Comparison of ENCODE assay signal across 12 cellular contexts in the genomic region with DNA sequence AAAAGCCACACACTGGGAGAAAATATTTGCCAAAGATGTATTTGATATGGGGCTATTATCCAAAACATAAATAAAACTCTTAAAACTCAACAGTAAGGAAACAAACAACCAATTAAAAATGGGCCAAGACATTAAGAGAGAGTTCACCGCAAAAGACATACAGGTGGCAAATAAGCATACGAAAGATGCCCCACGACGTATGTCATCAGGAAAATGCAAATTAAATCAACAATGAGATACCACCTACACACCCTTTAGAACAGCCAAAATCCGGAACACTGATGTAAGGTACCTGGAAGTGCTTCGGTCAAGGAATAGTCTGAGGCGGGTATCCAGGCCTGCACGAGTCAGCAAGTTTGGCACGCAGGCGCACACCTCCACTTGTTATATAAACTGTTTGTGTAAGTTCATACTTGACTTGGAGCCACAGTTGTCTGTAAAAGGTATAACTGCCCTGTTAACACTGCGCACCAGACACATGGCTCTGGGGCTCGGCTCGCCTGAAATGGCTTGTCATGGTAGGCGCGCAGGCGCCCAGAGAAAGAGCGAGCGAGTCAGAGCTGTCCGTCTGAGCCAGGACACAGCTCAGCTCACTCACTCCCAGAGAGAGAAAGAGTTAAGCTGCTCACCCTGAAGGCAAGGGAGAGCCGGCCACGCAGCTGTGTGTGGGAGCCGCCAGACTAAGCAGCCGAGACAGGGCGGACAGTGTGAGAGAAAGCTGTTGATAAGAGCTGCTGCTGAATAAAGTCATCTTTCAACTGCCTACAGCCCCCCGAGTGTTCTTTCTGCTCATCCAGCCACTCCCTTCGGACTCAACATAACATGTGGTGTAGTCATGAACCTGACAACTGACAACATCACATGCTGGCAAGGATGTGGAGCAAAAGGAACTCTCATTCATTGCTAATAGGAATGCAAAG.
DNase-seq lines count a peak whose midpoint lies in the region; ATAC-seq, FAIRE-seq and TF ChIP-seq lines count a peak whose summit lies in the region.
"Had no signal": no experiment of that assay in that cellular context is flagged by ENCODE, and none has a peak within 500 bp of the region (broad histone marks: within the 10 kb centered on the region; RNA-seq: fewer than 3 reads in every experiment).

No MANE protein-coding gene starts in this region.

- no peak for DNase-seq in H9
- DNase-seq in K562 (ENCODE audit: extremely low read depth in 1 of 4, low spot score in 3 of 4), result peak; percentile 65 to 95 (median 74)
- DNase-seq in iris pigment epithelial cell (ENCODE audit: low read depth), result peak; percentile 73
- DNase-seq in activated CD4-positive, alpha-beta memory T cell treated with anti-CD3 and anti-CD28 coated beads, Interleukin-2, amount 10 ng/mL, durations not matched to agents 7 days and 5 days, result no peak
- no peak for DNase-seq in stimulated activated CD8-positive, alpha-beta memory T cell treated with anti-CD3 and anti-CD28 coated beads, Interleukin-4, amount 100 ng/mL, for 48 hours
- no peak for DNase-seq in activated naive CD8-positive, alpha-beta T cell treated with anti-CD3 and anti-CD28 coated beads for 36 hours
- DNase-seq: Kasumi-1, T-cell had no signal

- H2BK20ac ChIP-seq in H9 (ENCODE audit: low read depth, low read length, poor library complexity, severe bottlenecking), result no peak overlapping the region

- H3K79me2 ChIP-seq in H9 (ENCODE audit: insufficient read depth, low read length), result no peaks in the 10 kb centered on the region
- no peaks in the 10 kb centered on the region for H3K79me2 ChIP-seq in K562 (ENCODE audit: control insufficient read depth, insufficient read depth, low read length)

- no peak overlapping the region for H4K91ac ChIP-seq in H9 (ENCODE audit: insufficient read length, low read depth, low read length)

- H2BK5ac ChIP-seq in H9 (ENCODE audit: insufficient read length, low read length), result no peak overlapping the region

- no peak overlapping the region for H4K8ac ChIP-seq in H9 (replicated peaks; ENCODE audit: insufficient read length, low read depth, low read length)

- FAIRE-seq in K562 (lab: Jason Lieb, UNC), result peak; percentile 94
- FAIRE-seq: islet of Langerhans had no signal

- no peak overlapping the region for H3K56ac ChIP-seq in H9 (ENCODE audit: insufficient read length, low read depth, low read length)

- H3K36me3 ChIP-seq in K562 (ENCODE audit: control insufficient read depth, insufficient read depth, low read length) (no peaks in the 10 kb centered on the region), skeletal muscle satellite cell (ENCODE audit: insufficient read depth, low read length) (no peaks in the 10 kb centered on the region)

- no peaks in the 10 kb centered on the region for H3K27me3 Mint-ChIP-seq in H9 (ENCODE audit: low read depth)
- H3K27me3 Mint-ChIP-seq in activated CD4-positive, alpha-beta memory T cell treated with anti-CD3 and anti-CD28 coated beads, Interleukin-2, amount 10 ng/mL, durations not matched to agents 7 days and 5 days, result peaks cover 14% of the 10 kb centered on the region
- no peaks in the 10 kb centered on the region for H3K27me3 Mint-ChIP-seq in activated naive CD8-positive, alpha-beta T cell treated with anti-CD3 and anti-CD28 coated beads for 36 hours

- ATAC-seq in K562 (peak; percentile 97), HG02938 (IDR thresholded peaks at IDR 0.05; ENCODE audit: unreplicated experiment) (no peak)
- ATAC-seq: activated naive CD4-positive, alpha-beta T cell treated with anti-CD3 and anti-CD28 coated beads, Interleukin-2, amount 50 U/mL, for 72 hours; T-cell had no signal

- POLR2A ChIA-PET in K562 (lab: Yijun Ruan, JAX), result interaction anchor here (0.6 to 1.6 kb wide), 8 partner anchors 14 to 239 kb away, joined by 3 to 5 read pairs (median 3); partner anchors contain the start of gene SRSF7
- POLR2A ChIA-PET in activated CD4-positive, alpha-beta memory T cell treated with anti-CD3 and anti-CD28 coated beads, Interleukin-2, amount 10 ng/mL, durations not matched to agents 7 days and 5 days (lab: Charles Lee), result no interaction called here

- peaks cover 12 to 16% of the 10 kb centered on the region in 2 experiments for H3K4me1 Mint-ChIP-seq in H9
- H3K4me1 Mint-ChIP-seq in activated CD4-positive, alpha-beta memory T cell treated with anti-CD3 and anti-CD28 coated beads, Interleukin-2, amount 10 ng/mL, durations not matched to agents 7 days and 5 days, result no peaks in the 10 kb centered on the region
- H3K4me1 Mint-ChIP-seq in activated naive CD8-positive, alpha-beta T cell treated with anti-CD3 and anti-CD28 coated beads for 36 hours, result no peaks in the 10 kb centered on the region
- H3K4me1 Mint-ChIP-seq: T-cell had no signal

- H3K9ac ChIP-seq in H9 (ENCODE audit: extremely low read depth, insufficient read length, low read length), result no peak overlapping the region
- H3K9ac ChIP-seq in K562 (ENCODE audit: insufficient read depth in 1 of 2, low read depth in 2 of 2, low read length in 2 of 2), result peak overlapping the region; percentile 78 to 86
- H3K9ac ChIP-seq in skeletal muscle satellite cell (ENCODE audit: low read depth, low read length), result peak overlapping the region; percentile 17

- TSS peak; percentile 82 for BruUV-seq in K562 (replicated peaks; lab: Mats Ljungman, UMichigan)

- intact Hi-C loops in K562 (cut with micrococcal nuclease), result no loop called here

- no peak overlapping the region for H3K23ac ChIP-seq in H9 (ENCODE audit: insufficient read length, low read depth, low read length)

- H4K20me1 ChIP-seq in H9 (ENCODE audit: control insufficient read depth, insufficient read depth, insufficient read length), result no peaks in the 10 kb centered on the region
- H4K20me1 ChIP-seq in K562 (replicated peaks; ENCODE audit: control insufficient read depth, insufficient read depth, low read length), result no peaks in the 10 kb centered on the region

- H4K5ac ChIP-seq in H9 (ENCODE audit: insufficient read length, low read depth, low read length), result no peak overlapping the region

- no peak overlapping the region for H2BK12ac ChIP-seq in H9 (ENCODE audit: insufficient read length, low read depth, low read length)

- H3K14ac ChIP-seq in H9 (ENCODE audit: insufficient read depth, low read length), result no peak overlapping the region

- CTCF ChIA-PET in K562 (lab: Yijun Ruan, JAX; ENCODE audit: low intra/inter-chr PET ratio), result interaction anchor here (0.7 kb wide), 1 partner anchor 75 kb away, joined by 3 read pairs; no protein-coding TSS in a partner anchor
- CTCF ChIA-PET in activated CD4-positive, alpha-beta memory T cell treated with anti-CD3 and anti-CD28 coated beads, Interleukin-2, amount 10 ng/mL, durations not matched to agents 7 days and 5 days (lab: Charles Lee), result no interaction called here

- no peaks in the 10 kb centered on the region for H3K9me1 ChIP-seq in K562 (ENCODE audit: control insufficient read depth, insufficient read depth, low read length)

- H3K27ac ChIP-seq in H9 (ENCODE audit: insufficient read length, low read depth, low read length), result no peak overlapping the region
- H3K27ac ChIP-seq in K562 (ENCODE audit: extremely low read depth, low read depth, low read length), result peak overlapping the region; percentile 88

- H3K27me3 ChIP-seq in H9 (ENCODE audit: insufficient read depth, low read length), result no peaks in the 10 kb centered on the region
- H3K27me3 ChIP-seq in K562 (ENCODE audit: control insufficient read depth in 2 of 2, insufficient read depth in 2 of 2, low read length in 2 of 2), result no peaks in the 10 kb centered on the region
- H3K27me3 ChIP-seq in skeletal muscle satellite cell (ENCODE audit: control insufficient read depth, insufficient read depth, low read length), result peaks cover 10% of the 10 kb centered on the region

- H3T11ph ChIP-seq in H9 (ENCODE audit: low read length), result no peak overlapping the region

- H3K36me3 Mint-ChIP-seq in H9 (ENCODE audit: insufficient read depth in 1 of 3, low read depth in 3 of 3), result no peaks in the 10 kb centered on the region
- no peaks in the 10 kb centered on the region for H3K36me3 Mint-ChIP-seq in activated CD4-positive, alpha-beta memory T cell treated with anti-CD3 and anti-CD28 coated beads, Interleukin-2, amount 10 ng/mL, durations not matched to agents 7 days and 5 days (ENCODE audit: low read depth)
- H3K36me3 Mint-ChIP-seq in activated naive CD8-positive, alpha-beta T cell treated with anti-CD3 and anti-CD28 coated beads for 36 hours, result no peaks in the 10 kb centered on the region
- H3K36me3 Mint-ChIP-seq: activated naive CD4-positive, alpha-beta T cell treated with anti-CD3 and anti-CD28 coated beads, Interleukin-2, amount 50 U/mL, for 72 hours; T-cell had no signal

- WGBS in H9 (ENCODE audit: extremely low coverage, insufficient read length, low lambda C conversion rate), result no CpG with 5 or more reads among the region's 26 CpGs
- 1% methylated on average over 26 of the region's 26 CpGs for WGBS in K562 (ENCODE audit: insufficient coverage, low coverage, missing lambda C conversion rate)

- no peaks in the 10 kb centered on the region for H3K23me2 ChIP-seq in H9 (ENCODE audit: insufficient read length, low read depth, low read length, poor library complexity, severe bottlenecking)

- H3K27ac Mint-ChIP-seq in H9, result peak overlapping the region; percentile 46 to 80 (median 47); a peak in 5 of 7 replicates
- no peak overlapping the region for H3K27ac Mint-ChIP-seq in activated CD4-positive, alpha-beta memory T cell treated with anti-CD3 and anti-CD28 coated beads, Interleukin-2, amount 10 ng/mL, durations not matched to agents 7 days and 5 days
- H3K27ac Mint-ChIP-seq in activated naive CD8-positive, alpha-beta T cell treated with anti-CD3 and anti-CD28 coated beads for 36 hours, result no peak overlapping the region
- H3K27ac Mint-ChIP-seq: T-cell had no signal

- H3K4me3 ChIP-seq in K562, result peak overlapping the region; percentile 42
- peak overlapping the region; percentile 42 for H3K4me3 ChIP-seq in skeletal muscle satellite cell (ENCODE audit: low read length)

- no peak overlapping the region for H3K4me3 Mint-ChIP-seq in H9
- no peak overlapping the region for H3K4me3 Mint-ChIP-seq in activated CD4-positive, alpha-beta memory T cell treated with anti-CD3 and anti-CD28 coated beads, Interleukin-2, amount 10 ng/mL, durations not matched to agents 7 days and 5 days
- H3K4me3 Mint-ChIP-seq in activated naive CD8-positive, alpha-beta T cell treated with anti-CD3 and anti-CD28 coated beads for 36 hours, result no peak overlapping the region
- H3K4me3 Mint-ChIP-seq: T-cell had no signal

- H3K79me1 ChIP-seq in H9 (ENCODE audit: insufficient read depth, low read depth, low read length, poor library complexity, severe bottlenecking), result no peaks in the 10 kb centered on the region

- TF ChIP-seq POLR2A in K562 (conservative IDR thresholded peaks at IDR 0.05), result peak; percentile 83

- H2AK5ac ChIP-seq in H9 (ENCODE audit: insufficient read length, low read length), result no peak overlapping the region

- no peaks in the 10 kb centered on the region for H3K9me3 Mint-ChIP-seq in H9
- H3K9me3 Mint-ChIP-seq in activated CD4-positive, alpha-beta memory T cell treated with anti-CD3 and anti-CD28 coated beads, Interleukin-2, amount 10 ng/mL, durations not matched to agents 7 days and 5 days, result no peaks in the 10 kb centered on the region
- no peaks in the 10 kb centered on the region for H3K9me3 Mint-ChIP-seq in activated naive CD8-positive, alpha-beta T cell treated with anti-CD3 and anti-CD28 coated beads for 36 hours
- H3K9me3 Mint-ChIP-seq: activated naive CD4-positive, alpha-beta T cell treated with anti-CD3 and anti-CD28 coated beads, Interleukin-2, amount 50 U/mL, for 72 hours; T-cell had no signal

- peak in 1 of 2 experiments; percentile 17; a peak in 2 of 4 replicates for TF ChIP-seq RAD21 in K562 (CRISPR knock-in tag; conservative IDR thresholded peaks at IDR 0.05 in 1 of 2, IDR thresholded peaks at IDR 0.05 in 1 of 2)

- TF ChIP-seq CTCF in H9 (conservative IDR thresholded peaks at IDR 0.05), result no peak
- TF ChIP-seq CTCF in K562 (IDR thresholded peaks at IDR 0.05 in 2 of 3, conservative IDR thresholded peaks at IDR 0.05 in 1 of 3; ENCODE audit: insufficient read depth in 2 of 3, low read depth in 1 of 3, low read length in 3 of 3), result no peak

- H3K4me2 ChIP-seq in H9 (ENCODE audit: insufficient read depth, insufficient read length, low read length), result no peak overlapping the region
- peak overlapping the region; percentile 93 for H3K4me2 ChIP-seq in K562 (ENCODE audit: insufficient read depth, low read length)
- H3K4me2 ChIP-seq in skeletal muscle satellite cell (ENCODE audit: low read length), result peak overlapping the region; percentile 77

- in situ Hi-C loops in K562 (cut with MboI), result no loop called here

- no peaks in the 10 kb centered on the region for H3K9me3 ChIP-seq in H9 (ENCODE audit: control insufficient read depth, low read depth, low read length)
- no peaks in the 10 kb centered on the region for H3K9me3 ChIP-seq in K562 (replicated peaks; ENCODE audit: control insufficient read depth, insufficient read depth, low read depth, low read length)
- H3K9me3 ChIP-seq in skeletal muscle satellite cell (replicated peaks; ENCODE audit: low read length), result no peaks in the 10 kb centered on the region

- H2AFZ ChIP-seq in H9 (ENCODE audit: low read length) (no peak overlapping the region), K562 (ENCODE audit: low read depth, low read length) (peak overlapping the region; percentile 84)

- H2BK120ac ChIP-seq in H9 (ENCODE audit: low read depth, low read length, poor library complexity, severe bottlenecking), result no peak overlapping the region

- no peak overlapping the region for H2BK15ac ChIP-seq in H9 (ENCODE audit: low read depth, low read length)

- no peak overlapping the region for H3K4ac ChIP-seq in H9 (ENCODE audit: low read depth, low read length)

- H3K18ac ChIP-seq in H9 (ENCODE audit: insufficient read length, low read depth, low read length), result no peak overlapping the region

- H3K4me1 ChIP-seq in H9 (ENCODE audit: insufficient read depth, low read length), result no peaks in the 10 kb centered on the region; the same call in 1 of the 2 replicates
- H3K4me1 ChIP-seq in K562 (replicated peaks in 1 of 2; ENCODE audit: control insufficient read depth in 2 of 2, insufficient read depth in 2 of 2, low read length in 2 of 2), result peaks cover 12 to 14% of the 10 kb centered on the region in 2 experiments; a peak in 4 of 5 replicates
- H3K4me1 ChIP-seq in skeletal muscle satellite cell (ENCODE audit: control insufficient read depth, insufficient read depth, low read length), result peaks cover 9% of the 10 kb centered on the region

- no peak; the same call in 1 of the 2 replicates for TF ChIP-seq EP300 in K562 (IDR thresholded peaks at IDR 0.05; ENCODE audit: low read length)

Comparison
In these comparisons a context has a peak if more than half of its experiments do, and no peak if none do; other contexts are left out.
1. DNase-seq: peak in K562 (4 of 4) and iris pigment epithelial cell (single experiment); none in H9 (single experiment), activated CD4-positive, alpha-beta memory T cell treated with anti-CD3 and anti-CD28 coated beads, Interleukin-2, amount 10 ng/mL, durations not matched to agents 7 days and 5 days (single experiment), stimulated activated CD8-positive, alpha-beta memory T cell treated with anti-CD3 and anti-CD28 coated beads, Interleukin-4, amount 100 ng/mL, for 48 hours (single experiment) and activated naive CD8-positive, alpha-beta T cell treated with anti-CD3 and anti-CD28 coated beads for 36 hours (single experiment).
2. H3K27ac Mint-ChIP-seq: peak in H9 (3 of 3); none in activated CD4-positive, alpha-beta memory T cell treated with anti-CD3 and anti-CD28 coated beads, Interleukin-2, amount 10 ng/mL, durations not matched to agents 7 days and 5 days (single experiment) and activated naive CD8-positive, alpha-beta T cell treated with anti-CD3 and anti-CD28 coated beads for 36 hours (single experiment).